In genomic region chr18:68874361-68874760, GRCh38 we compare ENCODE assay signal across 30 cellular contexts.
DNase-seq lines count a peak whose midpoint lies in the region; TF ChIP-seq lines count a peak whose summit lies in the region.
"Had no signal": no experiment of that assay in that cellular context is flagged by ENCODE, and none has a peak within 500 bp of the region (broad histone marks: within the 10 kb centered on the region; RNA-seq: fewer than 3 reads in every experiment).

No MANE protein-coding gene starts in this region.

- intact Hi-C loops in thyroid gland (cut with DNase I) (no loop called here), cardiac septum (cut with DNase I) (no loop called here)

- DNase-seq in AG08395 (ENCODE audit: low spot score) (peak; percentile 2), H4 (ENCODE audit: low spot score) (peak; percentile 55), cardiac fibroblast (ENCODE audit: low read depth in 2 of 2) (peak; percentile 5 to 36), foreskin fibroblast (peak; percentile 9 to 32), thyroid gland (no peak), cardiac septum (ENCODE audit: low spot score) (no peak)
- DNase-seq in effector CD4-positive, alpha-beta T cell = no peak
- no peak for DNase-seq in activated CD4-positive, alpha-beta T cell treated with anti-CD3 and anti-CD28 coated beads, Interleukin-2, amount 50 U/mL, for 1 hour
- DNase-seq: activated B cell treated with CpG ODN at 0.5 μM for 24 hours; activated CD8-positive, alpha-beta memory T cell treated with anti-CD3 and anti-CD28 coated beads, Interleukin-2, amount 10 ng/mL, durations not matched to agents 7 days and 5 days; activated naive CD4-positive, alpha-beta T cell; activated T-cell treated with anti-CD3 and anti-CD28 coated beads, Interleukin-2, amount 50 U/mL, for 72 hours; CD8-positive, alpha-beta memory T cell; cortex of kidney; DMS153; foreskin melanocyte; H7; heart right ventricle; left colon; MM.1S; NCI-H1417; NCI-H2081 treated with DMSO at 0.1 percent for 48 hours; NCI-H748 treated with DMSO at 0.1 percent for 48 hours; sigmoid colon; stimulated activated naive CD8-positive, alpha-beta T cell treated with anti-CD3 and anti-CD28 coated beads, Interleukin-15, Interleukin-2, amounts not matched to agents 100 U/mL and 50 U/mL, for 24 hours; SW 1271 had no signal

- H3K4me1 ChIP-seq in thyroid gland = no peaks in the 10 kb centered on the region
- H3K4me1 ChIP-seq: heart right ventricle, sigmoid colon, vagina had no signal

- no peak overlapping the region for H3K27ac ChIP-seq in thyroid gland
- H3K27ac ChIP-seq: cardiac muscle cell, heart right ventricle, sigmoid colon, thoracic aorta, vagina had no signal

- WGBS in thyroid gland, 2 donors = 91 to 95% methylated on average over 1 of the region's 1 CpG

- no peak for TF ChIP-seq POLR2A in thyroid gland (IDR thresholded peaks at IDR 0.05)

- no peaks in the 10 kb centered on the region for H3K36me3 ChIP-seq in thyroid gland
- H3K36me3 ChIP-seq: cardiac muscle cell, sigmoid colon, thoracic aorta, vagina had no signal

- no peaks in the 10 kb centered on the region for H3K9me3 ChIP-seq in thyroid gland
- H3K9me3 ChIP-seq: heart right ventricle, sigmoid colon, thoracic aorta, vagina had no signal

- TF ChIP-seq CTCF in cardiac fibroblast (IDR thresholded peaks at IDR 0.05; ENCODE audit: low read depth, low read length) (no peak), foreskin fibroblast (IDR thresholded peaks at IDR 0.05; ENCODE audit: low read depth, low read length) (no peak), thyroid gland (IDR thresholded peaks at IDR 0.05) (no peak)

- no peaks in the 10 kb centered on the region for H3K27me3 ChIP-seq in thyroid gland
- H3K27me3 ChIP-seq: cardiac muscle cell, heart right ventricle, sigmoid colon, vagina had no signal

- H3K4me3 ChIP-seq in cardiac fibroblast (replicated peaks in 1 of 2; ENCODE audit: low read depth in 2 of 2, low read length in 2 of 2) = no peak overlapping the region
- no peak overlapping the region for H3K4me3 ChIP-seq in foreskin fibroblast (ENCODE audit: low read depth in 1 of 2, low read length in 2 of 2)
- no peak overlapping the region for H3K4me3 ChIP-seq in thyroid gland (replicated peaks in 1 of 3)
- H3K4me3 ChIP-seq: cardiac muscle cell, heart right ventricle, K562, sigmoid colon, thoracic aorta, vagina had no signal

Comparison
In these comparisons a context has a peak if more than half of its experiments do, and no peak if none do; other contexts are left out.
1. DNase-seq: peak in AG08395 (single experiment), H4 (single experiment), cardiac fibroblast (2 of 2) and foreskin fibroblast (2 of 2); none in thyroid gland (0 of 2), effector CD4-positive, alpha-beta T cell (single experiment), cardiac septum (single experiment) and activated CD4-positive, alpha-beta T cell treated with anti-CD3 and anti-CD28 coated beads, Interleukin-2, amount 50 U/mL, for 1 hour (single experiment).